In the genomic region with DNA sequence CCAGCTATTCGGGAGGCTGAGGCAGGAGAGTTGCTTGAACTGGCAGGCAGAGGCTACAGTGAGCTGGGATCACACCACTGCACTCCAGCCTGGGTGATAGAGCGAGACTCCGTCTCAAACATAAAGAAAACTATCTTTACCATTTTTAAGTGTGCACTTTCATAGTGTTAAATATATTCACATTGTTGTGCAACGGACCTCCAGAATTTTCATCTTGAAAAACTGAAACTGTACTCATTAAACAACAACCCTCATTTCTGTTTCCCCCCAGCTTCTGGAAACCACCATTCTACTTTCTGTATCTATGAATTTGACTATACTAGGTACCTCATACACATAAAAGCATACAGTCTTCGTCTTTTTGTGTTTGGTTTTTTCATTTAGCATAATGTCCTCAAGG, we compare ENCODE assay signal across 13 cellular contexts.
DNase-seq lines count a peak whose midpoint lies in the region; ATAC-seq and TF ChIP-seq lines count a peak whose summit lies in the region.
"Had no signal": no experiment of that assay in that cellular context is flagged by ENCODE, and none has a peak within 500 bp of the region (broad histone marks: within the 10 kb centered on the region; RNA-seq: fewer than 3 reads in every experiment).

No MANE protein-coding gene starts in this region.

- ATAC-seq in GM18868 (IDR thresholded peaks at IDR 0.05; ENCODE audit: unreplicated experiment), result peak; percentile 89
- ATAC-seq in GM21360 (IDR thresholded peaks at IDR 0.05; ENCODE audit: unreplicated experiment), result peak; percentile 71
- peak; percentile 90 for ATAC-seq in HG02973 (IDR thresholded peaks at IDR 0.05; ENCODE audit: unreplicated experiment)
- ATAC-seq: HepG2 had no signal

- H3K9me3 ChIP-seq in OCI-LY3 (ENCODE audit: insufficient read depth, low read length), result no peaks in the 10 kb centered on the region

- H3K4me2 ChIP-seq in OCI-LY3 (ENCODE audit: low read length), result peak overlapping the region; percentile 53

- H3K27ac ChIP-seq in OCI-LY3 (ENCODE audit: low read length), result peak overlapping the region; percentile 59

- H2AFZ ChIP-seq in OCI-LY3 (ENCODE audit: low read depth, low read length), result peak overlapping the region; percentile 0; the same call in 1 of the 2 replicates

- DNase-seq in RKO (ENCODE audit: low spot score) (no peak), NCI-H1417 (lab: John Stamatoyannopoulos, UW) (no peak), OCI-M1 (lab: John Stamatoyannopoulos, UW) (no peak), NCI-H2227 treated with DMSO at 0.1 percent for 48 hours (lab: John Stamatoyannopoulos, UW) (no peak)
- DNase-seq: COR-L47; effector CD4-positive, alpha-beta T cell; head of caudate nucleus; NCI-H2081 had no signal

- H3K9ac ChIP-seq in OCI-LY3 (ENCODE audit: low read length), result no peak overlapping the region

- no peaks in the 10 kb centered on the region for H3K79me2 ChIP-seq in OCI-LY3 (ENCODE audit: low read length)

- no peaks in the 10 kb centered on the region for H4K20me1 ChIP-seq in OCI-LY3 (ENCODE audit: insufficient read depth, low read length)

- H3K4me3 ChIP-seq in OCI-LY3 (ENCODE audit: low read length), result peak overlapping the region; percentile 29

- H3K27me3 ChIP-seq in OCI-LY3 (ENCODE audit: low read depth, low read length), result peaks cover 4% of the 10 kb centered on the region

- TF ChIP-seq CTCF in OCI-LY3 (IDR thresholded peaks at IDR 0.05; ENCODE audit: low read depth, low read length), result no peak

- H3K4me1 ChIP-seq in OCI-LY3 (ENCODE audit: low read length), result peaks cover 61% of the 10 kb centered on the region

- no peaks in the 10 kb centered on the region for H3K36me3 ChIP-seq in OCI-LY3 (replicated peaks; ENCODE audit: low read depth, low read length)
